ENCODE assay signal across 8 cellular contexts in the genomic region with DNA sequence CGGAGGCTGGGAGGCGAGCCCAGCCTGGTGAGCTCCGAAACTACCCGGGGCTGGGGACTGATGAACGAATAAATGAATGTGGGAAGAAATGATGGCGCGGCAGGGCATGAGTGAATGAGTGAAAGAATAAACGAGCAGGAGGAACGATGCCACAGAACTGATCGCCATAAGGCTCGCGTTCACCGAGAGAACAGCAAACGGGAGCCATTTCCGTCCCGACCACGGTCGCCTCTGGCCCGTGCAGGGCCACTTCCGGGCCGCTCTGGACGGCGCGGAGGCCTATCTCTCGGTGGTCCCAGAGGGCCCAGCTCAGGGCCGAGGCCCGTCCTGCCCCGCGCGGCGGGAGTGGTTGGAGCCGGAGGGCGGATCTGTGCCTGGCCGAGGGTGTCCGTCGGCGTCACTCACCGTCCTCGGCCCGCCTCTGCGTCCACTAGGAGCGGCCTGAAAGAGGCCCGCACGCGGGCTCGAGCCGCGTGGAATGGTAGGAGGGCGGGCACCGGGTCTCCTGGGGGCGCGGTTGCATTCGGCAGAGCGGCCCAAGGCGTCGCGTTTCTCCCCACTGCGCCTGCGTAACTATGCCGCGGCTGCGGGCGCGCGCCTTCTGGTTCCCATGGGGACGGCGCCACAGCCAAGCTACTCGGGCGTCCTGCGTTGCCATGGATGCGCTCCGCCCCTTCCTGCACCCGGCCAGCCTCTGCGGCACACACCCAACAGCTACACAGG. TPM values are rescaled to one million over a fixed set of nuclear protein-coding genes. Genes with fewer than 3 reads are reported as not detected.
A peak's percentile ranks its signal among the peaks of the same experiment; 100 is the strongest.
DNase-seq lines count a peak whose midpoint lies in the region; ATAC-seq, FAIRE-seq and TF ChIP-seq lines count a peak whose summit lies in the region.

A gene (minus strand): TSS at position 480 of the 723 bp plus-strand sequence. CDS start 5,116 bp downstream, outside the sequence.

- TF ChIP-seq RAD21 in HepG2 (CRISPR knock-in tag; IDR thresholded peaks at IDR 0.05) = 0 out of 2 replicates have a peak, but pooled peaks have one; percentile 6

- TF ChIP-seq CTCF in HepG2 (CRISPR knock-in tag; IDR thresholded peaks at IDR 0.05) = peak; percentile 54

- no peak for TF ChIP-seq EP300 in HepG2 (IDR thresholded peaks at IDR 0.05; ENCODE audit: low read depth in 2 of 2, low read length in 2 of 2)
- TF ChIP-seq EP300 in HepG2 (CRISPR knock-in tag; IDR thresholded peaks at IDR 0.05; ENCODE audit: borderline replicate concordance) = 0 out of 2 replicates have a peak, but pooled peaks have one; percentile 21

- no peak within 1 kb of the TSS for H2AFZ ChIP-seq in HepG2 (ENCODE audit: low read length)

- ATAC-seq in GM19351 (IDR thresholded peaks at IDR 0.05; ENCODE audit: unreplicated experiment) (peak; percentile 83), HG03520 (IDR thresholded peaks at IDR 0.05; ENCODE audit: unreplicated experiment) (peak; percentile 85), HepG2 (peak; percentile 96)

- no peaks in the 10 kb centered on the region for H3K9me3 ChIP-seq in HepG2 (ENCODE audit: low read length)

- peak within 1 kb of the TSS; percentile 76 to 92 (median 80) for H3K4me3 ChIP-seq in HepG2 (replicated peaks in 1 of 3; ENCODE audit: insufficient read depth in 1 of 3, low read depth in 2 of 3, low read length in 3 of 3)

- peak within 1 kb of the TSS; percentile 87 for H3K4me3 Mint-ChIP-seq in activated CD4-positive, alpha-beta T cell treated with anti-CD3 and anti-CD28 coated beads, Interleukin-2, amount 10 ng/mL, durations not matched to agents 7 days and 5 days

- CTCF ChIA-PET in activated CD4-positive, alpha-beta T cell treated with anti-CD3 and anti-CD28 coated beads, Interleukin-2, amount 10 ng/mL, durations not matched to agents 7 days and 5 days (lab: Charles Lee) = interaction anchor here (1.0 to 2.1 kb wide), 8 partner anchors 11 to 219 kb away, joined by 3 to 7 read pairs (median 4); no protein-coding TSS in a partner anchor
- CTCF ChIA-PET in HepG2 (lab: Yijun Ruan, JAX; ENCODE audit: low intra/inter-chr PET ratio, low total read pairs) = no interaction called here

- peak within 1 kb of the TSS; percentile 98 for H3K9ac ChIP-seq in HepG2 (ENCODE audit: insufficient read depth, low read depth, low read length)

- H3K4me1 Mint-ChIP-seq in activated CD4-positive, alpha-beta T cell treated with anti-CD3 and anti-CD28 coated beads, Interleukin-2, amount 10 ng/mL, durations not matched to agents 7 days and 5 days = peaks cover 16% of the 10 kb centered on the region

- peak within 1 kb of the TSS; percentile 97 for H3K27ac ChIP-seq in HepG2 (ENCODE audit: extremely low read length, insufficient read depth, low read length)

- FAIRE-seq in HepG2 (lab: Jason Lieb, UNC) = peak; percentile 80

- no peaks in the 10 kb centered on the region for H3K36me3 ChIP-seq in HepG2 (replicated peaks in 1 of 2; ENCODE audit: control insufficient read depth in 1 of 2, insufficient read depth in 2 of 2, low read length in 2 of 2)

- peak within 1 kb of the TSS; percentile 83 for H3K4me2 ChIP-seq in HepG2 (ENCODE audit: low read depth, low read length)

- peaks cover 11% of the 10 kb centered on the region for H3K4me1 ChIP-seq in HepG2 (ENCODE audit: insufficient read depth, low read length)

- peaks cover 4% of the 10 kb centered on the region for H3K36me3 Mint-ChIP-seq in activated CD4-positive, alpha-beta T cell treated with anti-CD3 and anti-CD28 coated beads, Interleukin-2, amount 10 ng/mL, durations not matched to agents 7 days and 5 days (ENCODE audit: low read depth)

- BruUV-seq in HepG2 (replicated peaks; lab: Mats Ljungman, UMichigan) = TSS peak; percentile 69

- in situ Hi-C loops in HepG2 (cut with HindIII; ENCODE audit: extremely low pct_ligation_motif_present, low pct_unique_long_range_greater_than_20kb) = no loop called here

- H3K9me3 Mint-ChIP-seq in activated CD4-positive, alpha-beta T cell treated with anti-CD3 and anti-CD28 coated beads, Interleukin-2, amount 10 ng/mL, durations not matched to agents 7 days and 5 days = no peaks in the 10 kb centered on the region

- H3K27ac Mint-ChIP-seq in activated CD4-positive, alpha-beta T cell treated with anti-CD3 and anti-CD28 coated beads, Interleukin-2, amount 10 ng/mL, durations not matched to agents 7 days and 5 days = peak within 1 kb of the TSS; percentile 87

- DNase-seq in C1 segment of cervical spinal cord (lab: John Stamatoyannopoulos, UW) (peak; percentile 44 to 98 (median 93)), NCI-H526 treated with DMSO at 0.1 percent for 48 hours (lab: John Stamatoyannopoulos, UW) (peak; percentile 89), dermis blood vessel endothelial cell (peak; percentile 98), HepG2 (ENCODE audit: low spot score) (peak; percentile 91)
- peak; percentile 97 for DNase-seq in activated CD4-positive, alpha-beta T cell treated with anti-CD3 and anti-CD28 coated beads, Interleukin-2, amount 10 ng/mL, durations not matched to agents 7 days and 5 days
- DNase-seq in stimulated activated CD4-positive, alpha-beta T cell treated with anti-CD3 and anti-CD28 coated beads, Interleukin-2, amount 100 ng/mL, for 48 hours = peak; percentile 93 to 96

- POLR2A ChIA-PET in activated CD4-positive, alpha-beta T cell treated with anti-CD3 and anti-CD28 coated beads, Interleukin-2, amount 10 ng/mL, durations not matched to agents 7 days and 5 days (lab: Charles Lee) = no interaction called here
- POLR2A ChIA-PET in HepG2 (lab: Yijun Ruan, JAX) = interaction anchor here (0.7 to 2.4 kb wide), 34 partner anchors 8 to 213 kb away, joined by 3 to 33 read pairs (median 6); a partner anchor contains a TSS

- no peaks in the 10 kb centered on the region for H3K27me3 Mint-ChIP-seq in activated CD4-positive, alpha-beta T cell treated with anti-CD3 and anti-CD28 coated beads, Interleukin-2, amount 10 ng/mL, durations not matched to agents 7 days and 5 days

- peak; percentile 78 to 93 for TF ChIP-seq POLR2A in HepG2 (IDR thresholded peaks at IDR 0.05; ENCODE audit: insufficient read depth in 1 of 2, low read depth in 2 of 2, low read length in 2 of 2)

- H3K27me3 ChIP-seq in HepG2 (ENCODE audit: control insufficient read depth in 1 of 2, insufficient read depth in 2 of 2, low read length in 2 of 2) = no peaks in the 10 kb centered on the region

- WGBS in HepG2 (ENCODE audit: low lambda C conversion rate) = under 1% methylated on average over 21 of the region's 74 CpGs

- no peaks in the 10 kb centered on the region for H4K20me1 ChIP-seq in HepG2 (ENCODE audit: insufficient read depth, low read length)

- intact Hi-C loops in HepG2 (cut with micrococcal nuclease; ENCODE audit: unreplicated experiment) = loop anchor here (2.0 kb wide), 1 partner anchor 18 kb away; a partner anchor contains a TSS

- H3K79me2 ChIP-seq in HepG2 (ENCODE audit: insufficient read depth, low read length) = no peaks in the 10 kb centered on the region

TF ChIP-seq in HepG2, 621 proteins besides CTCF, POLR2A, EP300 and RAD21 (continues in another document):
- TF ChIP-seq SPEN (CRISPR knock-in tag; IDR thresholded peaks at IDR 0.05; ENCODE audit: low read depth) (peak; percentile 93), ZFP36 (IDR thresholded peaks at IDR 0.05; ENCODE audit: borderline replicate concordance, low read depth, low read length, partially characterized antibody) (no peak), SNRNP70 (IDR thresholded peaks at IDR 0.05; ENCODE audit: low read depth, low read length) (no peak), ZNF891 (CRISPR knock-in tag; IDR thresholded peaks at IDR 0.05) (peak; percentile 37), SMARCC2 (IDR thresholded peaks at IDR 0.05) (no peak), ZNF484 (CRISPR knock-in tag; IDR thresholded peaks at IDR 0.05; ENCODE audit: borderline replicate concordance, low read depth) (no peak), ZNF619 (CRISPR knock-in tag; IDR thresholded peaks at IDR 0.05) (no peak; the same call in 1 of the 2 replicates), GATAD1 (CRISPR knock-in tag; IDR thresholded peaks at IDR 0.05) (peak; percentile 94), MIER3 (CRISPR knock-in tag; IDR thresholded peaks at IDR 0.05; ENCODE audit: borderline replicate concordance) (0 out of 2 replicates have a peak, but pooled peaks have one; percentile 36), DPF2 (CRISPR knock-in tag; IDR thresholded peaks at IDR 0.05; ENCODE audit: borderline replicate concordance, low read depth) (no peak)
- TF ChIP-seq, protein P1, sequence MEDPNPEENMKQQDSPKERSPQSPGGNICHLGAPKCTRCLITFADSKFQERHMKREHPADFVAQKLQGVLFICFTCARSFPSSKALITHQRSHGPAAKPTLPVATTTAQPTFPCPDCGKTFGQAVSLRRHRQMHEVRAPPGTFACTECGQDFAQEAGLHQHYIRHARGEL (CRISPR knock-in tag; IDR thresholded peaks at IDR 0.05) = 0 out of 2 replicates have a peak, but pooled peaks have one; percentile 19

RNA-seq across cellular contexts. Expression of the gene that starts here (rescaled TPM):
- 1 to 10 TPM in 1 of 2 experiments, under 1 TPM in 1; 0.98 to 1.4 TPM for total RNA-seq in activated CD4-positive, alpha-beta T cell treated with anti-CD3 and anti-CD28 coated beads, Interleukin-2, amount 10 ng/mL, durations not matched to agents 7 days and 5 days
- total RNA-seq in dermis blood vessel endothelial cell (1.3 and 2.9 TPM in 2 replicates), HepG2 (2016; rRNA removed; fragmentation: Illumina TruSeq; extraction: Trizol) (1.1 and 1.9 TPM in 2 replicates)
- 0.10 and 0.53 TPM in 2 replicates for total RNA-seq in HepG2 (2016; cell fraction: cytosol; rRNA removed; fragmentation: Illumina TruSeq; extraction: Trizol; ENCODE audit: low read depth)
- 1.4 and 1.9 TPM in 2 replicates for total RNA-seq in HepG2 (2016; cell fraction: insoluble cytoplasmic fraction; rRNA removed; fragmentation: Illumina TruSeq; extraction: Trizol)
- 0.76 and 0.77 TPM in 2 replicates for total RNA-seq in HepG2 (2016; cell fraction: membrane; rRNA removed; fragmentation: Illumina TruSeq; extraction: Trizol)
- 1.4 and 2.1 TPM in 2 replicates for total RNA-seq in HepG2 (2016; cell fraction: nucleus; rRNA removed; fragmentation: Illumina TruSeq; extraction: Trizol)
- polyA plus RNA-seq in HepG2 (2011; rRNA removed) = 1.5 and 1.8 TPM in 2 replicates
- 0.74 and 1.2 TPM in 2 replicates for polyA plus RNA-seq in HepG2 (2011; cell fraction: cytosol; rRNA removed)
- polyA plus RNA-seq in HepG2 (2011; cell fraction: nucleus; rRNA removed) = 9.3 and 11.8 TPM in 2 replicates
- 0.83 and 1.1 TPM in 2 replicates for polyA plus RNA-seq in HepG2 (2012)
- 0.10 and 0.16 TPM in 2 replicates for polyA plus RNA-seq in HepG2 (2016; cell fraction: cytosol; fragmentation: Illumina TruSeq; extraction: Trizol; ENCODE audit: low read depth)
- polyA plus RNA-seq in HepG2 (2016; cell fraction: insoluble cytoplasmic fraction; fragmentation: Illumina TruSeq; extraction: Trizol; ENCODE audit: low read depth) = 0.84 and 1.1 TPM in 2 replicates
- polyA plus RNA-seq in HepG2 (2016; cell fraction: membrane; fragmentation: Illumina TruSeq; extraction: Trizol; ENCODE audit: low read depth) = 0.37 and 0.49 TPM in 2 replicates
- 3.8 and 4.5 TPM in 2 replicates for polyA plus RNA-seq in HepG2 (2016; cell fraction: nucleus; fragmentation: Illumina TruSeq; extraction: Trizol; ENCODE audit: insufficient read depth, low read depth)
- polyA minus RNA-seq in HepG2 (2011; rRNA and poly(A)+ RNA removed; ENCODE audit: low replicate concordance) = 3.8 and 4.0 TPM in 2 replicates
- 0.40 and 0.79 TPM in 2 replicates for polyA minus RNA-seq in HepG2 (2011; cell fraction: cytosol; rRNA and poly(A)+ RNA removed)
- polyA minus RNA-seq in HepG2 (2011; cell fraction: nucleus; rRNA and poly(A)+ RNA removed) = 2.7 and 3.0 TPM in 2 replicates

Comparison
In these comparisons a context has a peak if more than half of its experiments do, and no peak if none do; other contexts are left out.
1. Peak in every context shown above with its lines: DNase-seq, ATAC-seq, H3K4me3 ChIP-seq and H3K27ac ChIP-seq.